8 cellular contexts compared by ENCODE assay signal in genomic region chr19:12681074-12681987, GRCh38.
DNase-seq lines count a peak whose midpoint lies in the region; ATAC-seq and FAIRE-seq lines count a peak whose summit lies in the region.

Gene DHPS, minus strand, starts transcription at chr19:12681880. Its CDS starts 114 bp downstream, at chr19:12681766.

- H3K27ac Mint-ChIP-seq in central memory CD8-positive, alpha-beta T cell (ENCODE audit: low read depth): peak within 1 kb of the TSS; percentile 94

- H3K4me3 Mint-ChIP-seq in central memory CD8-positive, alpha-beta T cell: peak within 1 kb of the TSS; percentile 97

- DNase-seq in AG08396 (ENCODE audit: low spot score) (peak; percentile 94), NCI-H446 (lab: John Stamatoyannopoulos, UW) (peak; percentile 98)
- peak; percentile 86 for DNase-seq in activated CD4-positive, CD25-positive, alpha-beta regulatory T cell treated with anti-CD3 and anti-CD28 coated beads, Interleukin-2, amount 50 U/mL, for 16 hours (ENCODE audit: low read depth, low spot score)
- DNase-seq in central memory CD8-positive, alpha-beta T cell (ENCODE audit: low spot score in 2 of 2): peak; percentile 75 to 88
- peak; percentile 81 for DNase-seq in stimulated activated CD4-positive, alpha-beta T cell treated with anti-CD3 and anti-CD28 coated beads, Interleukin-12 subunit alpha, Interleukin-12 subunit beta, amount 100 ng/mL, for 4 hours

- peaks cover 24% of the 10 kb centered on the region for H3K4me1 Mint-ChIP-seq in central memory CD8-positive, alpha-beta T cell

- ATAC-seq in GM19023 (IDR thresholded peaks at IDR 0.05; ENCODE audit: unreplicated experiment) (peak; percentile 63), HG03342 (IDR thresholded peaks at IDR 0.05; ENCODE audit: unreplicated experiment) (peak; percentile 58)
- ATAC-seq in central memory CD8-positive, alpha-beta T cell (replicated peaks; ENCODE audit: extremely low read depth, poor library complexity, severe bottlenecking): peak; percentile 87

- peak; percentile 79 for FAIRE-seq in islet of Langerhans (lab: Jason Lieb, UNC)

- H3K27me3 Mint-ChIP-seq in central memory CD8-positive, alpha-beta T cell: no peaks in the 10 kb centered on the region

- peaks cover 52% of the 10 kb centered on the region for H3K36me3 Mint-ChIP-seq in central memory CD8-positive, alpha-beta T cell (ENCODE audit: insufficient read depth)

- no peaks in the 10 kb centered on the region for H3K9me3 Mint-ChIP-seq in central memory CD8-positive, alpha-beta T cell

Comparison
In these comparisons a context has a peak if more than half of its experiments do, and no peak if none do; other contexts are left out.
1. Peak in every context shown above with its lines: DNase-seq and ATAC-seq.